17 cellular contexts compared by ENCODE assay signal in genomic region chr14:65073605-65074201, GRCh38. TPM values are rescaled to one million over a fixed set of nuclear protein-coding genes. Genes with fewer than 3 reads are reported as not detected.
A peak's percentile ranks its signal among the peaks of the same experiment; 100 is the strongest.
DNase-seq lines count a peak whose midpoint lies in the region; ATAC-seq and TF ChIP-seq lines count a peak whose summit lies in the region.
"Had no signal": no experiment of that assay in that cellular context is flagged by ENCODE, and none has a peak within 500 bp of the region (broad histone marks: within the 10 kb centered on the region; RNA-seq: fewer than 3 reads in every experiment).

No MANE protein-coding gene starts in this region.

- no peaks in the 10 kb centered on the region for H3K9me3 Mint-ChIP-seq in activated naive CD4-positive, alpha-beta T cell treated with anti-CD3 and anti-CD28 coated beads, Interleukin-2, amount 50 U/mL, for 24 hours
- H3K9me3 Mint-ChIP-seq in effector memory CD8-positive, alpha-beta T cell: no peaks in the 10 kb centered on the region
- no peaks in the 10 kb centered on the region for H3K9me3 Mint-ChIP-seq in type B pancreatic cell
- H3K9me3 Mint-ChIP-seq: activated naive CD4-positive, alpha-beta T cell treated with anti-CD3 and anti-CD28 coated beads for 36 hours; immature natural killer cell; neural crest cell had no signal

- H3K27me3 ChIP-seq in mucosa of stomach (ENCODE audit: control insufficient read depth, insufficient read depth, low read length): no peaks in the 10 kb centered on the region
- H3K27me3 ChIP-seq: uterus had no signal

- TF ChIP-seq CTCF in type B pancreatic cell (conservative IDR thresholded peaks at IDR 0.05): no peak

- peak overlapping the region; percentile 5 for H3K9ac ChIP-seq in mucosa of stomach (ENCODE audit: low read length)

- ATAC-seq in effector memory CD8-positive, alpha-beta T cell (replicated peaks): no peak
- no peak for ATAC-seq in HG03432 (IDR thresholded peaks at IDR 0.05; ENCODE audit: unreplicated experiment)
- ATAC-seq: activated CD4-positive, alpha-beta T cell treated with anti-CD3 and anti-CD28 coated beads for 36 hours had no signal

- peaks cover 19% of the 10 kb centered on the region for H3K36me3 Mint-ChIP-seq in activated naive CD4-positive, alpha-beta T cell treated with anti-CD3 and anti-CD28 coated beads, Interleukin-2, amount 50 U/mL, for 24 hours
- peaks cover 49% of the 10 kb centered on the region for H3K36me3 Mint-ChIP-seq in effector memory CD8-positive, alpha-beta T cell (ENCODE audit: insufficient read depth)
- H3K36me3 Mint-ChIP-seq in type B pancreatic cell: peaks cover 24% of the 10 kb centered on the region

- peaks cover 34% of the 10 kb centered on the region for H3K4me1 Mint-ChIP-seq in activated naive CD4-positive, alpha-beta T cell treated with anti-CD3 and anti-CD28 coated beads, Interleukin-2, amount 50 U/mL, for 24 hours
- H3K4me1 Mint-ChIP-seq in effector memory CD8-positive, alpha-beta T cell (ENCODE audit: low read depth in 2 of 2): peaks cover 20 to 34% of the 10 kb centered on the region in 2 donors
- peaks cover 21% of the 10 kb centered on the region for H3K4me1 Mint-ChIP-seq in type B pancreatic cell (ENCODE audit: unreplicated experiment)
- H3K4me1 Mint-ChIP-seq: neural crest cell had no signal

- no peaks in the 10 kb centered on the region for H3K27me3 Mint-ChIP-seq in activated naive CD4-positive, alpha-beta T cell treated with anti-CD3 and anti-CD28 coated beads, Interleukin-2, amount 50 U/mL, for 24 hours
- H3K27me3 Mint-ChIP-seq in effector memory CD8-positive, alpha-beta T cell: no peaks in the 10 kb centered on the region
- H3K27me3 Mint-ChIP-seq in type B pancreatic cell: no peaks in the 10 kb centered on the region
- H3K27me3 Mint-ChIP-seq: activated CD4-positive, alpha-beta T cell treated with anti-CD3 and anti-CD28 coated beads for 36 hours had no signal

- H3K4me3 Mint-ChIP-seq in activated naive CD4-positive, alpha-beta T cell treated with anti-CD3 and anti-CD28 coated beads, Interleukin-2, amount 50 U/mL, for 24 hours: no peak overlapping the region
- H3K4me3 Mint-ChIP-seq in effector memory CD8-positive, alpha-beta T cell: no peak overlapping the region
- H3K4me3 Mint-ChIP-seq in type B pancreatic cell: no peak overlapping the region
- H3K4me3 Mint-ChIP-seq: activated CD4-positive, alpha-beta T cell treated with anti-CD3 and anti-CD28 coated beads for 36 hours; activated naive CD4-positive, alpha-beta T cell treated with anti-CD3 and anti-CD28 coated beads for 36 hours; immature natural killer cell; neural crest cell had no signal

- peaks cover 61% of the 10 kb centered on the region for H3K4me1 ChIP-seq in mucosa of stomach (ENCODE audit: control insufficient read depth, insufficient read depth, low read length)
- H3K4me1 ChIP-seq: uterus had no signal

- H3K4me3 ChIP-seq in mucosa of stomach (ENCODE audit: low read length): no peak overlapping the region
- H3K4me3 ChIP-seq: uterus had no signal

- in situ Hi-C loops in KBM-7 (cut with MboI; ENCODE audit: low pct_unique_long_range_greater_than_20kb, low sequenced_read_pairs): no loop called here

- H3K9me3 ChIP-seq in mucosa of stomach (ENCODE audit: control insufficient read depth, low read length): no peaks in the 10 kb centered on the region
- H3K9me3 ChIP-seq: uterus had no signal

- peaks cover 4% of the 10 kb centered on the region for H3K36me3 ChIP-seq in mucosa of stomach (ENCODE audit: control insufficient read depth, insufficient read depth, low read length)
- H3K36me3 ChIP-seq: uterus had no signal

- DNase-seq in activated naive CD4-positive, alpha-beta T cell treated with anti-CD3 and anti-CD28 coated beads, Interleukin-2, amount 50 U/mL, for 16 hours: no peak
- DNase-seq in effector memory CD8-positive, alpha-beta T cell: no peak
- no peak for DNase-seq in type B pancreatic cell (ENCODE audit: extremely low spot score, unreplicated experiment)
- no peak for DNase-seq in KBM-7
- DNase-seq in activated CD4-positive, CD25-positive, alpha-beta regulatory T cell treated with anti-CD3 and anti-CD28 coated beads, Interleukin-2, amount 50 U/mL, for 72 hours: no peak
- DNase-seq: activated CD4-positive, alpha-beta T cell treated with anti-CD3 and anti-CD28 coated beads for 36 hours; activated naive CD4-positive, alpha-beta T cell treated with anti-CD3 and anti-CD28 coated beads for 36 hours; cortex of kidney; DMS79; immature natural killer cell; MV-4-11; NCI-H446; uterus had no signal

- peak overlapping the region; percentile 69 for H3K27ac Mint-ChIP-seq in activated naive CD4-positive, alpha-beta T cell treated with anti-CD3 and anti-CD28 coated beads, Interleukin-2, amount 50 U/mL, for 24 hours
- peak overlapping the region; percentile 65 to 79 for H3K27ac Mint-ChIP-seq in effector memory CD8-positive, alpha-beta T cell
- H3K27ac Mint-ChIP-seq in type B pancreatic cell: peak overlapping the region; percentile 96
- H3K27ac Mint-ChIP-seq: activated naive CD4-positive, alpha-beta T cell treated with anti-CD3 and anti-CD28 coated beads for 36 hours had no signal

RNA-seq across cellular contexts. Expression of gene MAX, which starts 28.6 kb away (rescaled TPM):
- 97.0 and 147 TPM in 2 replicates for total RNA-seq in type B pancreatic cell (ENCODE audit: low replicate concordance)
